Comparison of ENCODE assay signal across 24 cellular contexts in the genomic region with DNA sequence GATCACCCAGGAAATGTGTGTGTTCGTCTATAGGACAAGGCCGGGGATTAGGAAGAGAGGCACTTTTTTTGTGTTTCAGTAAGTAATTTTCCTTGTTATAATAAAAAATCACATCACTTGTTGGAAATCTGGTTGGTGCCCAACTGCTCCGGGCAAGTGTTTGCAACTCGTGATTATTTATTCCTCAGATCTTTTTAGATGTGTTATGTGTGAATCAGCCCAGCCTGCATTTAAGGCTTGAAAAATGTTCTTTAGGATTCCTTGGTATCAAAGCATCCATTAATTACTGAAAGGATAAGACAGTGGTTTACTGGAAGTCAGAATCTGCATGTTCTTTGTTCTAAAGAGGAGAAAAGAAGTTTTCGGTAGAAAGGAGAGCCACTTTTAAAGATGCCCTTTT.
"Had no signal": no experiment of that assay in that cellular context is flagged by ENCODE, and none has a peak within 500 bp of the region (broad histone marks: within the 10 kb centered on the region; RNA-seq: fewer than 3 reads in every experiment).

No MANE protein-coding gene starts in this region.

- H3K4me1 ChIP-seq: breast epithelium, lower lobe of right lung, psoas muscle, right lobe of liver had no signal

- ATAC-seq: activated CD4-positive, CD25-positive, alpha-beta regulatory T cell treated with anti-CD3 and anti-CD28 coated beads, Interleukin-2, amount 50 U/mL, for 24 hours; activated CD8-positive, alpha-beta T cell treated with anti-CD3 and anti-CD28 coated beads, Interleukin-2, amount 10 ng/mL, durations not matched to agents 7 days and 5 days; activated naive CD8-positive, alpha-beta T cell treated with anti-CD3 and anti-CD28 coated beads, Interleukin-2, amount 50 U/mL, for 24 hours; left lobe of liver; lower lobe of right lung; naive thymus-derived CD8-positive, alpha-beta T cell; psoas muscle; right lobe of liver had no signal

- H3K27me3 ChIP-seq: breast epithelium, dorsolateral prefrontal cortex, esophagus squamous epithelium, ovary, right lobe of liver, tibial artery had no signal

- H3K4me1 Mint-ChIP-seq: activated naive CD8-positive, alpha-beta T cell treated with anti-CD3 and anti-CD28 coated beads, Interleukin-2, amount 50 U/mL, for 24 hours; central memory CD8-positive, alpha-beta T cell; naive thymus-derived CD8-positive, alpha-beta T cell had no signal

- H3K27ac ChIP-seq: breast epithelium, esophagus squamous epithelium, lower lobe of right lung, psoas muscle, right lobe of liver, skin epidermis, tibial artery, VCaP had no signal

- H3K36me3 Mint-ChIP-seq: naive thymus-derived CD8-positive, alpha-beta T cell had no signal

- H3K9me3 Mint-ChIP-seq: activated T-helper 1 cell treated with anti-CD3 and anti-CD28 coated beads, Interleukin-12 subunit alpha, Interleukin-12 subunit beta, Interleukin-2, Interleukin-4 antibody, amounts not matched to agents 30 ng/mL and 10 ng/mL and 1 ng/mL, durations not matched to agents 14 hours and 24 hours and 36 hours; stimulated activated naive CD8-positive, alpha-beta T cell treated with anti-CD3 and anti-CD28 coated beads, Interleukin-15, Interleukin-2, amounts not matched to agents 100 ng/mL and 50 ng/mL, for 24 hours had no signal

- H3K36me3 ChIP-seq: breast epithelium, esophagus squamous epithelium, lower lobe of right lung, ovary, right lobe of liver, tibial artery had no signal

- FAIRE-seq: colon had no signal

- H3K4me3 ChIP-seq: breast epithelium, dorsolateral prefrontal cortex, esophagus squamous epithelium, lower lobe of right lung, ovary, psoas muscle, right lobe of liver, skin epidermis, tibial artery had no signal

- H3K4me3 Mint-ChIP-seq: activated CD8-positive, alpha-beta T cell treated with anti-CD3 and anti-CD28 coated beads, Interleukin-2, amount 10 ng/mL, durations not matched to agents 7 days and 5 days; activated naive CD8-positive, alpha-beta T cell treated with anti-CD3 and anti-CD28 coated beads, Interleukin-2, amount 50 U/mL, for 24 hours; activated T-helper 1 cell treated with anti-CD3 and anti-CD28 coated beads, Interleukin-12 subunit alpha, Interleukin-12 subunit beta, Interleukin-2, Interleukin-4 antibody, amounts not matched to agents 30 ng/mL and 10 ng/mL and 1 ng/mL, durations not matched to agents 14 hours and 24 hours and 36 hours; central memory CD8-positive, alpha-beta T cell; naive thymus-derived CD8-positive, alpha-beta T cell; stimulated activated naive CD8-positive, alpha-beta T cell treated with anti-CD3 and anti-CD28 coated beads, Interleukin-15, Interleukin-2, amounts not matched to agents 100 ng/mL and 50 ng/mL, for 24 hours had no signal

- H3K27me3 Mint-ChIP-seq: activated naive CD8-positive, alpha-beta T cell treated with anti-CD3 and anti-CD28 coated beads, Interleukin-2, amount 50 U/mL, for 24 hours; central memory CD8-positive, alpha-beta T cell; stimulated activated naive CD8-positive, alpha-beta T cell treated with anti-CD3 and anti-CD28 coated beads, Interleukin-15, Interleukin-2, amounts not matched to agents 100 ng/mL and 50 ng/mL, for 24 hours had no signal

- H3K27ac Mint-ChIP-seq: activated CD8-positive, alpha-beta T cell treated with anti-CD3 and anti-CD28 coated beads, Interleukin-2, amount 10 ng/mL, durations not matched to agents 7 days and 5 days; activated naive CD8-positive, alpha-beta T cell treated with anti-CD3 and anti-CD28 coated beads, Interleukin-2, amount 50 U/mL, for 24 hours; activated T-helper 1 cell treated with anti-CD3 and anti-CD28 coated beads, Interleukin-12 subunit alpha, Interleukin-12 subunit beta, Interleukin-2, Interleukin-4 antibody, amounts not matched to agents 30 ng/mL and 10 ng/mL and 1 ng/mL, durations not matched to agents 14 hours and 24 hours and 36 hours; naive thymus-derived CD8-positive, alpha-beta T cell; stimulated activated naive CD8-positive, alpha-beta T cell treated with anti-CD3 and anti-CD28 coated beads, Interleukin-15, Interleukin-2, amounts not matched to agents 100 ng/mL and 50 ng/mL, for 24 hours had no signal

- H3K9me3 ChIP-seq: breast epithelium, esophagus squamous epithelium, lower lobe of right lung, ovary, psoas muscle, right lobe of liver, tibial artery had no signal

- DNase-seq: activated CD4-positive, alpha-beta T cell treated with anti-CD3 and anti-CD28 coated beads, Interleukin-2, amount 50 U/mL, for 1 hour; activated CD8-positive, alpha-beta T cell treated with anti-CD3 and anti-CD28 coated beads, Interleukin-2, amount 10 ng/mL, durations not matched to agents 7 days and 5 days; activated gamma-delta T cell; activated naive CD4-positive, alpha-beta T cell treated with anti-CD3 and anti-CD28 coated beads, Interleukin-2, amount 50 U/mL, for 16 hours; activated naive CD8-positive, alpha-beta T cell treated with anti-CD3 and anti-CD28 coated beads, Interleukin-2, amount 50 U/mL, for 24 hours; esophagus squamous epithelium; lower lobe of right lung; naive thymus-derived CD8-positive, alpha-beta T cell; ovary; psoas muscle; right lobe of liver; stimulated activated CD4-positive, alpha-beta T cell treated with anti-CD3 and anti-CD28 coated beads, Interleukin-1b, Interleukin-23, amount 100 ng/mL, for 48 hours; substantia nigra; tibial artery had no signal
